ENCODE assay signal across 1 cellular context in genomic region chr17:17641621-17642409, GRCh38.
TF ChIP-seq lines count a peak whose summit lies in the region.

No MANE protein-coding gene starts in this region.

TF ChIP-seq in HepG2, 621 proteins besides CTCF, POLR2A, EP300 and RAD21 (continued from another document and continues in another):
- TF ChIP-seq FOXK1 (CRISPR knock-in tag; IDR thresholded peaks at IDR 0.05; ENCODE audit: borderline replicate concordance, low read depth), result no peak
- no peak for TF ChIP-seq IKZF4 (CRISPR knock-in tag; IDR thresholded peaks at IDR 0.05; ENCODE audit: borderline replicate concordance, low read depth, not compliant biosample characterization)
- no peak for TF ChIP-seq E2F2 (CRISPR knock-in tag; IDR thresholded peaks at IDR 0.05; ENCODE audit: borderline replicate concordance)
- no peak for TF ChIP-seq NFYC (CRISPR knock-in tag; IDR thresholded peaks at IDR 0.05)
- no peak for TF ChIP-seq ZBTB21 (CRISPR knock-in tag; IDR thresholded peaks at IDR 0.05)
- TF ChIP-seq ARID5B (CRISPR knock-in tag; IDR thresholded peaks at IDR 0.05), result peak; percentile 35; the same call in 1 of the 2 replicates
- TF ChIP-seq ERF (CRISPR knock-in tag; IDR thresholded peaks at IDR 0.05), result 0 out of 2 replicates have a peak, but pooled peaks have one; percentile 48
- TF ChIP-seq KDM4B (CRISPR knock-in tag; IDR thresholded peaks at IDR 0.05), result no peak
- no peak for TF ChIP-seq MYNN (CRISPR knock-in tag; IDR thresholded peaks at IDR 0.05; ENCODE audit: low read depth)
- TF ChIP-seq ZNF724P (CRISPR knock-in tag; IDR thresholded peaks at IDR 0.05; ENCODE audit: borderline replicate concordance), result no peak
- TF ChIP-seq ZNF101 (CRISPR knock-in tag; IDR thresholded peaks at IDR 0.05; ENCODE audit: borderline replicate concordance, low read depth), result no peak
- TF ChIP-seq RXRA (CRISPR knock-in tag; IDR thresholded peaks at IDR 0.05), result no peak
- TF ChIP-seq ZUFSP (CRISPR knock-in tag; IDR thresholded peaks at IDR 0.05; ENCODE audit: borderline replicate concordance), result no peak
- no peak for TF ChIP-seq SNAPC5 (CRISPR knock-in tag; IDR thresholded peaks at IDR 0.05; ENCODE audit: borderline replicate concordance)
- no peak for TF ChIP-seq FOXJ3 (CRISPR knock-in tag; IDR thresholded peaks at IDR 0.05; ENCODE audit: borderline replicate concordance)
- no peak for TF ChIP-seq PITX1 (CRISPR knock-in tag; IDR thresholded peaks at IDR 0.05)
- TF ChIP-seq ZNF253 (CRISPR knock-in tag; IDR thresholded peaks at IDR 0.05; ENCODE audit: borderline replicate concordance), result no peak
- no peak for TF ChIP-seq ARID4A (CRISPR knock-in tag; IDR thresholded peaks at IDR 0.05; ENCODE audit: borderline replicate concordance)
- TF ChIP-seq JUNB (CRISPR knock-in tag; IDR thresholded peaks at IDR 0.05; ENCODE audit: borderline replicate concordance), result no peak
- no peak for TF ChIP-seq ZNF256 (CRISPR knock-in tag; conservative IDR thresholded peaks at IDR 0.05)
- TF ChIP-seq KLF9 (CRISPR knock-in tag; IDR thresholded peaks at IDR 0.05; ENCODE audit: low read depth), result no peak
- TF ChIP-seq HIVEP1 (CRISPR knock-in tag; IDR thresholded peaks at IDR 0.05), result no peak
- no peak for TF ChIP-seq NFIB (CRISPR knock-in tag; IDR thresholded peaks at IDR 0.05; ENCODE audit: borderline replicate concordance)
- TF ChIP-seq ZNF784 (CRISPR knock-in tag; IDR thresholded peaks at IDR 0.05; ENCODE audit: borderline replicate concordance), result no peak
- TF ChIP-seq TSC22D2 (CRISPR knock-in tag; IDR thresholded peaks at IDR 0.05; ENCODE audit: borderline replicate concordance), result no peak
- no peak for TF ChIP-seq CSRNP1 (CRISPR knock-in tag; IDR thresholded peaks at IDR 0.05)
- no peak for TF ChIP-seq RFX5 (IDR thresholded peaks at IDR 0.05; ENCODE audit: low read depth, low read length)
- TF ChIP-seq ZNF746 (CRISPR knock-in tag; IDR thresholded peaks at IDR 0.05), result no peak
- no peak for TF ChIP-seq FUBP1 (CRISPR knock-in tag; IDR thresholded peaks at IDR 0.05; ENCODE audit: borderline replicate concordance)
- TF ChIP-seq ISL2 (CRISPR knock-in tag; IDR thresholded peaks at IDR 0.05), result 0 out of 2 replicates have a peak, but pooled peaks have one; percentile 21
- no peak for TF ChIP-seq RFXAP (CRISPR knock-in tag; IDR thresholded peaks at IDR 0.05; ENCODE audit: borderline replicate concordance)
- no peak for TF ChIP-seq PHF20 (CRISPR knock-in tag; IDR thresholded peaks at IDR 0.05)
- TF ChIP-seq ZNF296 (CRISPR knock-in tag; conservative IDR thresholded peaks at IDR 0.05), result no peak
- TF ChIP-seq NRL (CRISPR knock-in tag; IDR thresholded peaks at IDR 0.05; ENCODE audit: borderline replicate concordance), result no peak
- no peak for TF ChIP-seq ZFP41 (CRISPR knock-in tag; IDR thresholded peaks at IDR 0.05; ENCODE audit: borderline replicate concordance)
- no peak for TF ChIP-seq CBX2 (IDR thresholded peaks at IDR 0.05; ENCODE audit: low read depth, low read length)
- no peak for TF ChIP-seq CBX2 (CRISPR knock-in tag; IDR thresholded peaks at IDR 0.05; ENCODE audit: low read depth)
- TF ChIP-seq TMF1 (CRISPR knock-in tag; IDR thresholded peaks at IDR 0.05; ENCODE audit: low read depth), result no peak
- TF ChIP-seq ZBTB44 (CRISPR knock-in tag; IDR thresholded peaks at IDR 0.05), result no peak
- no peak for TF ChIP-seq CREM (IDR thresholded peaks at IDR 0.05)
- TF ChIP-seq CREM (CRISPR knock-in tag; IDR thresholded peaks at IDR 0.05), result no peak
- TF ChIP-seq ZSCAN31 (CRISPR knock-in tag; IDR thresholded peaks at IDR 0.05; ENCODE audit: low read depth), result no peak
- TF ChIP-seq ARID3A (IDR thresholded peaks at IDR 0.05; ENCODE audit: low read depth, low read length), result no peak
- no peak for TF ChIP-seq ZNF33B (CRISPR knock-in tag; IDR thresholded peaks at IDR 0.05)
- TF ChIP-seq ZNF768 (CRISPR knock-in tag; IDR thresholded peaks at IDR 0.05), result no peak
- no peak for TF ChIP-seq RELA (CRISPR knock-in tag; IDR thresholded peaks at IDR 0.05)
